ENCODE assay signal across 9 cellular contexts in the genomic region with DNA sequence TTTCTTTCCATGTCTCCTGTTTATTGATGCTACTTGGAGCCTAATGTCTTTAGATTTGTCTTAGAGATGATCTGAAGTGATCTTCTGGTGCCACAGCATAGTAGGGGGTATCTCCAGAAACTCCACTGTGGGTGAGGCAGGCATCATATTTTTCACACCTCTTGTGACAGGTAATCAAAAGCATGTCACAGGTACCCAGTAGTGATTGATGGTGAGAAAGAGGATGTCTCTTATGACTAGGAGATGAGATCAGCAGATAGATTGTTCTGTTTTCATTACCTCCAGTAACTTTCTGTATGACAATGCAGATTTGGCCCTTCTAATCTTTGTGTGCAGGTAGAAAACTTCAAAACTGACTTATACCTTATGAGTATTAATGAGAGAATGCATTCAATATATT. TPM values are rescaled to one million over a fixed set of nuclear protein-coding genes. Genes with fewer than 3 reads are reported as not detected.
A peak's percentile ranks its signal among the peaks of the same experiment; 100 is the strongest.
DNase-seq lines count a peak whose midpoint lies in the region; ATAC-seq, FAIRE-seq and TF ChIP-seq lines count a peak whose summit lies in the region.
"Had no signal": no experiment of that assay in that cellular context is flagged by ENCODE, and none has a peak within 500 bp of the region (broad histone marks: within the 10 kb centered on the region; RNA-seq: fewer than 3 reads in every experiment).

No MANE protein-coding gene starts in this region.

- TF ChIP-seq EP300 in HepG2 (IDR thresholded peaks at IDR 0.05; ENCODE audit: low read depth in 2 of 2, low read length in 2 of 2): no peak
- TF ChIP-seq EP300 in HepG2 (CRISPR knock-in tag; IDR thresholded peaks at IDR 0.05; ENCODE audit: borderline replicate concordance): no peak
- TF ChIP-seq EP300 in upper lobe of left lung (IDR thresholded peaks at IDR 0.05): no peak

- H3K4me3 ChIP-seq in HepG2 (replicated peaks in 1 of 3; ENCODE audit: insufficient read depth in 1 of 3, low read depth in 2 of 3, low read length in 3 of 3): no peak overlapping the region
- H3K4me3 ChIP-seq in upper lobe of left lung: no peak overlapping the region

- H3K27ac ChIP-seq in HepG2 (ENCODE audit: extremely low read length, insufficient read depth, low read length) (no peak overlapping the region), upper lobe of left lung (no peak overlapping the region)

- H3K4me2 ChIP-seq in HepG2 (ENCODE audit: low read depth, low read length): no peak overlapping the region

- H3K27me3 Mint-ChIP-seq in activated naive CD8-positive, alpha-beta T cell treated with anti-CD3 and anti-CD28 coated beads, Interleukin-2, amount 50 U/mL, for 24 hours: no peaks in the 10 kb centered on the region

- TF ChIP-seq CTCF in HepG2 (CRISPR knock-in tag; IDR thresholded peaks at IDR 0.05) (no peak), upper lobe of left lung (IDR thresholded peaks at IDR 0.05) (no peak)

- peaks cover 34% of the 10 kb centered on the region for H3K36me3 Mint-ChIP-seq in activated naive CD8-positive, alpha-beta T cell treated with anti-CD3 and anti-CD28 coated beads, Interleukin-2, amount 50 U/mL, for 24 hours (ENCODE audit: low read depth)

- peaks cover 7% of the 10 kb centered on the region for H3K4me1 ChIP-seq in HepG2 (ENCODE audit: insufficient read depth, low read length)
- H3K4me1 ChIP-seq in upper lobe of left lung: peaks cover 7 to 19% (median 14%) of the 10 kb centered on the region in 4 donors

- POLR2A ChIA-PET in HepG2 (lab: Yijun Ruan, JAX): no interaction called here

- CTCF ChIA-PET in HepG2 (lab: Yijun Ruan, JAX; ENCODE audit: low intra/inter-chr PET ratio, low total read pairs): no interaction called here

- no peak for DNase-seq in activated naive CD8-positive, alpha-beta T cell treated with anti-CD3 and anti-CD28 coated beads, Interleukin-2, amount 50 U/mL, for 24 hours
- DNase-seq in HepG2 (ENCODE audit: low spot score): no peak
- DNase-seq in upper lobe of left lung: no peak
- DNase-seq in activated effector memory CD4-positive, alpha-beta T cell treated with Interleukin-2 at 50 U/mL for 16 hours: no peak
- DNase-seq: RPMI8226 had no signal

- H3K4me1 Mint-ChIP-seq in activated naive CD8-positive, alpha-beta T cell treated with anti-CD3 and anti-CD28 coated beads, Interleukin-2, amount 50 U/mL, for 24 hours: peaks cover 74% of the 10 kb centered on the region

- no peak for TF ChIP-seq RAD21 in HepG2 (CRISPR knock-in tag; IDR thresholded peaks at IDR 0.05)

- no TSS peak for BruUV-seq in HepG2 (replicated peaks; lab: Mats Ljungman, UMichigan)

- FAIRE-seq in HepG2 (lab: Jason Lieb, UNC): no peak

- no peaks in the 10 kb centered on the region; a peak in 3 of 5 replicates for H3K36me3 ChIP-seq in HepG2 (replicated peaks in 1 of 2; ENCODE audit: control insufficient read depth in 1 of 2, insufficient read depth in 2 of 2, low read length in 2 of 2)
- H3K36me3 ChIP-seq in upper lobe of left lung: no peaks in the 10 kb centered on the region

- peaks cover 4% of the 10 kb centered on the region for H3K79me2 ChIP-seq in HepG2 (ENCODE audit: insufficient read depth, low read length)

- ATAC-seq in GM18502 (IDR thresholded peaks at IDR 0.05; ENCODE audit: poor library complexity, unreplicated experiment): peak; percentile 64
- peak; percentile 49 for ATAC-seq in GM21360 (IDR thresholded peaks at IDR 0.05; ENCODE audit: unreplicated experiment)
- ATAC-seq in HG03108 (IDR thresholded peaks at IDR 0.05; ENCODE audit: unreplicated experiment): peak; percentile 36
- ATAC-seq in activated naive CD8-positive, alpha-beta T cell treated with anti-CD3 and anti-CD28 coated beads, Interleukin-2, amount 50 U/mL, for 24 hours: peak; percentile 72
- no peak for ATAC-seq in HepG2
- no peak for ATAC-seq in upper lobe of left lung (ENCODE audit: low FRiP score in 2 of 2)
- ATAC-seq in esophagus mucosa: no peak

- H3K4me3 Mint-ChIP-seq in activated naive CD8-positive, alpha-beta T cell treated with anti-CD3 and anti-CD28 coated beads, Interleukin-2, amount 50 U/mL, for 24 hours: no peak overlapping the region

- no peak overlapping the region for H2AFZ ChIP-seq in HepG2 (ENCODE audit: low read length)

- in situ Hi-C loops in HepG2 (cut with HindIII; ENCODE audit: extremely low pct_ligation_motif_present, low pct_unique_long_range_greater_than_20kb): no loop called here

- intact Hi-C loops in HepG2 (cut with micrococcal nuclease; ENCODE audit: unreplicated experiment): no loop called here

- H3K9me3 ChIP-seq in HepG2 (ENCODE audit: low read length): no peaks in the 10 kb centered on the region
- no peaks in the 10 kb centered on the region for H3K9me3 ChIP-seq in upper lobe of left lung

- peak overlapping the region; percentile 16 for H3K27ac Mint-ChIP-seq in activated naive CD8-positive, alpha-beta T cell treated with anti-CD3 and anti-CD28 coated beads, Interleukin-2, amount 50 U/mL, for 24 hours

- TF ChIP-seq POLR2A in HepG2 (IDR thresholded peaks at IDR 0.05; ENCODE audit: insufficient read depth in 1 of 2, low read depth in 2 of 2, low read length in 2 of 2) (no peak), upper lobe of left lung (IDR thresholded peaks at IDR 0.05) (no peak)

- H3K9ac ChIP-seq in HepG2 (ENCODE audit: insufficient read depth, low read depth, low read length): no peak overlapping the region

- no peaks in the 10 kb centered on the region for H3K9me3 Mint-ChIP-seq in activated naive CD8-positive, alpha-beta T cell treated with anti-CD3 and anti-CD28 coated beads, Interleukin-2, amount 50 U/mL, for 24 hours

- H3K27me3 ChIP-seq in HepG2 (ENCODE audit: control insufficient read depth in 1 of 2, insufficient read depth in 2 of 2, low read length in 2 of 2) (no peaks in the 10 kb centered on the region), upper lobe of left lung (no peaks in the 10 kb centered on the region)

- no peaks in the 10 kb centered on the region for H4K20me1 ChIP-seq in HepG2 (ENCODE audit: insufficient read depth, low read length)

TF ChIP-seq in HepG2, 621 proteins besides CTCF, POLR2A, EP300 and RAD21 (continues in another document):
- TF ChIP-seq SNAPC5 (CRISPR knock-in tag; IDR thresholded peaks at IDR 0.05; ENCODE audit: borderline replicate concordance) (no peak), MED8 (CRISPR knock-in tag; IDR thresholded peaks at IDR 0.05; ENCODE audit: insufficient replicate concordance) (no peak), HOXA5 (CRISPR knock-in tag; IDR thresholded peaks at IDR 0.05) (no peak), HOXD1 (CRISPR knock-in tag; IDR thresholded peaks at IDR 0.05) (no peak)

RNA-seq across cellular contexts. Expression of gene NCOA7, which starts 13.5 kb away (rescaled TPM):
- total RNA-seq in HepG2 (2016; rRNA removed; fragmentation: Illumina TruSeq; extraction: Trizol) (13.6 and 24.3 TPM in 2 replicates), upper lobe of left lung (10 to 100 TPM; 33.5 to 75.6 (median 48.9) TPM), esophagus mucosa (59.8 TPM)
- total RNA-seq in HepG2 (2016; cell fraction: cytosol; rRNA removed; fragmentation: Illumina TruSeq; extraction: Trizol; ENCODE audit: low read depth): 2.1 and 2.2 TPM in 2 replicates
- total RNA-seq in HepG2 (2016; cell fraction: insoluble cytoplasmic fraction; rRNA removed; fragmentation: Illumina TruSeq; extraction: Trizol): 14.1 and 25.5 TPM in 2 replicates
- total RNA-seq in HepG2 (2016; cell fraction: membrane; rRNA removed; fragmentation: Illumina TruSeq; extraction: Trizol): 5.1 and 5.6 TPM in 2 replicates
- 15.2 and 17.1 TPM in 2 replicates for total RNA-seq in HepG2 (2016; cell fraction: nucleus; rRNA removed; fragmentation: Illumina TruSeq; extraction: Trizol)
- 18.7 and 20.8 TPM in 2 replicates for polyA plus RNA-seq in HepG2 (2011; rRNA removed)
- 14.9 and 15.1 TPM in 2 replicates for polyA plus RNA-seq in HepG2 (2011; cell fraction: cytosol; rRNA removed)
- 10.3 and 11.5 TPM in 2 replicates for polyA plus RNA-seq in HepG2 (2011; cell fraction: nucleus; rRNA removed)
- polyA plus RNA-seq in HepG2 (2012): 12.9 and 15.2 TPM in 2 replicates
- polyA plus RNA-seq in HepG2 (2016; cell fraction: cytosol; fragmentation: Illumina TruSeq; extraction: Trizol; ENCODE audit: low read depth): 0.77 and 0.88 TPM in 2 replicates
- 18.7 and 19.3 TPM in 2 replicates for polyA plus RNA-seq in HepG2 (2016; cell fraction: insoluble cytoplasmic fraction; fragmentation: Illumina TruSeq; extraction: Trizol; ENCODE audit: low read depth)
- polyA plus RNA-seq in HepG2 (2016; cell fraction: membrane; fragmentation: Illumina TruSeq; extraction: Trizol; ENCODE audit: low read depth): 3.2 and 3.7 TPM in 2 replicates
- 21.0 and 23.4 TPM in 2 replicates for polyA plus RNA-seq in HepG2 (2016; cell fraction: nucleus; fragmentation: Illumina TruSeq; extraction: Trizol; ENCODE audit: insufficient read depth, low read depth)
- polyA minus RNA-seq in HepG2 (2011; rRNA and poly(A)+ RNA removed; ENCODE audit: low replicate concordance): 42.4 and 115 TPM in 2 replicates
- polyA minus RNA-seq in HepG2 (2011; cell fraction: cytosol; rRNA and poly(A)+ RNA removed): 19.9 and 21.1 TPM in 2 replicates
- polyA minus RNA-seq in HepG2 (2011; cell fraction: nucleus; rRNA and poly(A)+ RNA removed): 29.4 and 39.5 TPM in 2 replicates

RNA-seq across cellular contexts. Expression of gene HEY2, which starts 54.8 kb away (rescaled TPM):
- total RNA-seq in HepG2 (2016; rRNA removed; fragmentation: Illumina TruSeq; extraction: Trizol) (0.04 TPM in 1 of 2 replicates, not detected in the other), upper lobe of left lung (1 to 10 TPM; 1.3 to 3.3 (median 1.8) TPM), esophagus mucosa (1.6 TPM)
- total RNA-seq in HepG2 (2016; cell fraction: cytosol; rRNA removed; fragmentation: Illumina TruSeq; extraction: Trizol; ENCODE audit: low read depth): not detected in 2 replicates
- 0.04 and 0.07 TPM in 2 replicates for total RNA-seq in HepG2 (2016; cell fraction: insoluble cytoplasmic fraction; rRNA removed; fragmentation: Illumina TruSeq; extraction: Trizol)
- total RNA-seq in HepG2 (2016; cell fraction: membrane; rRNA removed; fragmentation: Illumina TruSeq; extraction: Trizol): 0.07 and 0.09 TPM in 2 replicates
- not detected in 2 replicates for total RNA-seq in HepG2 (2016; cell fraction: nucleus; rRNA removed; fragmentation: Illumina TruSeq; extraction: Trizol)
- 0.04 and 0.05 TPM in 2 replicates for polyA plus RNA-seq in HepG2 (2011; rRNA removed)
- polyA plus RNA-seq in HepG2 (2011; cell fraction: cytosol; rRNA removed): 0.01 and 0.03 TPM in 2 replicates
- polyA plus RNA-seq in HepG2 (2011; cell fraction: nucleus; rRNA removed): 0.07 TPM in 1 of 2 replicates, not detected in the other
- not detected in 2 replicates for polyA plus RNA-seq in HepG2 (2012)
- 0.05 and 0.09 TPM in 2 replicates for polyA plus RNA-seq in HepG2 (2016; cell fraction: cytosol; fragmentation: Illumina TruSeq; extraction: Trizol; ENCODE audit: low read depth)
- 0.12 TPM in 1 of 2 replicates, not detected in the other for polyA plus RNA-seq in HepG2 (2016; cell fraction: insoluble cytoplasmic fraction; fragmentation: Illumina TruSeq; extraction: Trizol; ENCODE audit: low read depth)
- polyA plus RNA-seq in HepG2 (2016; cell fraction: membrane; fragmentation: Illumina TruSeq; extraction: Trizol; ENCODE audit: low read depth): 0.06 TPM in 1 of 2 replicates, not detected in the other
- not detected in 2 replicates for polyA plus RNA-seq in HepG2 (2016; cell fraction: nucleus; fragmentation: Illumina TruSeq; extraction: Trizol; ENCODE audit: insufficient read depth, low read depth)
- polyA minus RNA-seq in HepG2 (2011; rRNA and poly(A)+ RNA removed; ENCODE audit: low replicate concordance): 0.37 TPM in 1 of 2 replicates, not detected in the other
- not detected in 2 replicates for polyA minus RNA-seq in HepG2 (2011; cell fraction: cytosol; rRNA and poly(A)+ RNA removed)
- not detected in 2 replicates for polyA minus RNA-seq in HepG2 (2011; cell fraction: nucleus; rRNA and poly(A)+ RNA removed)

Comparison
In these comparisons a context has a peak if more than half of its experiments do, and no peak if none do; other contexts are left out.
1. ATAC-seq: peak in GM18502 (single experiment), GM21360 (single experiment), HG03108 (single experiment) and activated naive CD8-positive, alpha-beta T cell treated with anti-CD3 and anti-CD28 coated beads, Interleukin-2, amount 50 U/mL, for 24 hours (single experiment); none in HepG2 (single experiment), upper lobe of left lung (0 of 2) and esophagus mucosa (single experiment).